ENCODE assay signal across 11 cellular contexts in the genomic region with DNA sequence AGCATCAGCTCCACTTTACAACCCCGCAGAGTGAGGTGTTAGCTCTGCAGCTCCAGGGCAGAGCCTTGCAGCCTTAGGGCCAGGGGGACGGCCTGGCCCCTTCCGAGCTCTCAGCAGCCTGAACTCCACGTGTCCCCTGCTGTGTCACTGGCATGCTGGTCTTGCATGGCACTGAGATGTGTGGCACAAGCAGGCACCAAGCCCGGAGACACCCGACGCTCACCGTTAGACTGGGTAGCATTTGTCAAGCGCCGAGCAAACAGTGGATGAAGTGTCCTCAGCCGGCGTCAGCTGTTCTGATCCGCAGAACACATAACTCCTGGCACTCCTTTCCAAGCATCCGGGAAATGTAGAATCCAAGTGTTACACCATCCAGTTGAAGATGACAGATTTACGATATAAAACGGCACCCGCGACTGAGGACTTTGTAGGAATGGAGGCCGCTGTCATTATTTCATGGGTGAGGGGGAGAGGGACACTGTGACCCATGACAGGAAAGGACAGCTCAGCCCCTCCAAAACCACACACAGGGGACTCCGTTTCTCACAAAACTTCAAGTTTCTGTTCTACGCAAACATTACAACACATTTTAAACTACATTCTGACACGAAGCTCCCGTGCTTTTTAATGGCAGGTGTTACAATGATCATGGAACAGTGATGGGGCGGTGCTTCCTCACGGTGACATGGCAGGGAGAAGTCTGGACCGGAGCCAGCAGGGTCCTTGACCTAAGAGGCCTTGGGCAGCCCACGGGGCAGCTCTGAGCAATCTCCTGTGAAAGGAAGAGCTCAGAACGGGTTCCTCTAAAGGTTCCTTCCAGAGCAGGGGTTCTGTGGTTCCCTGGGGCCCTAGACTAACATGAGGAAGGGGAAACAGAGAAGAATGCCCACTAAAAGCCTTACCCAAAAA.
DNase-seq lines count a peak whose midpoint lies in the region; ATAC-seq and TF ChIP-seq lines count a peak whose summit lies in the region.
"Had no signal": no experiment of that assay in that cellular context is flagged by ENCODE, and none has a peak within 500 bp of the region (broad histone marks: within the 10 kb centered on the region; RNA-seq: fewer than 3 reads in every experiment).

No MANE protein-coding gene starts in this region.

- POLR2A ChIA-PET in HEK293T (lab: Yijun Ruan, JAX), result no interaction called here
- POLR2A ChIA-PET in activated CD8-positive, alpha-beta T cell treated with anti-CD3 and anti-CD28 coated beads for 36 hours (lab: Charles Lee), result interaction anchor here (0.7 to 1.3 kb wide), 2 partner anchors 9 to 10 kb away, joined by 3 to 4 read pairs; no protein-coding TSS in a partner anchor

- H3K27me3 Mint-ChIP-seq in activated CD8-positive, alpha-beta T cell treated with anti-CD3 and anti-CD28 coated beads for 36 hours, result no peaks in the 10 kb centered on the region
- H3K27me3 Mint-ChIP-seq: activated CD4-positive, alpha-beta T cell treated with anti-CD3 and anti-CD28 coated beads, Interleukin-2, amount 10 ng/mL, durations not matched to agents 24 days and 14 days had no signal

- no peaks in the 10 kb centered on the region for H3K27me3 ChIP-seq in spleen (replicated peaks in 1 of 7)

- H3K4me1 Mint-ChIP-seq in activated CD8-positive, alpha-beta T cell treated with anti-CD3 and anti-CD28 coated beads for 36 hours (ENCODE audit: low read depth), result peaks cover 11% of the 10 kb centered on the region

- H3K4me3 ChIP-seq in spleen, result no peak overlapping the region

- H3K36me3 ChIP-seq in spleen, result peaks cover 0 to 16% (median 0%) of the 10 kb centered on the region in 6 donors

- ATAC-seq in activated CD8-positive, alpha-beta T cell treated with anti-CD3 and anti-CD28 coated beads for 36 hours, result no peak
- no peak for ATAC-seq in HG03280 (IDR thresholded peaks at IDR 0.05; ENCODE audit: unreplicated experiment)

- CTCF ChIA-PET in HEK293T (lab: Yijun Ruan, JAX), result no interaction called here
- CTCF ChIA-PET in activated CD8-positive, alpha-beta T cell treated with anti-CD3 and anti-CD28 coated beads for 36 hours (lab: Charles Lee), result no interaction called here

- peaks cover 3 to 85% (median 40%) of the 10 kb centered on the region in 6 donors for H3K4me1 ChIP-seq in spleen

- H3K27ac Mint-ChIP-seq in activated CD8-positive, alpha-beta T cell treated with anti-CD3 and anti-CD28 coated beads for 36 hours, result no peak overlapping the region
- H3K27ac Mint-ChIP-seq: activated CD4-positive, alpha-beta T cell treated with anti-CD3 and anti-CD28 coated beads, Interleukin-2, amount 10 ng/mL, durations not matched to agents 24 days and 14 days; mesothelial cell of epicardium had no signal

- WGBS in spleen, 5 donors, result 69 to 79% (median 75%) methylated on average over 25 to 28 of the region's 28 CpGs

- DNase-seq in HEK293T (ENCODE audit: extremely low spot score) (no peak), amniotic epithelial cell (ENCODE audit: low read depth) (peak; percentile 77), islet precursor cell (peak; percentile 35), spleen (peak; percentile 58), T-helper 1 cell (no peak)
- no peak for DNase-seq in NK-92 treated with Interleukin-12 subunit alpha and Interleukin-12 subunit beta, amount 100 ng/mL, for 24 hours (lab: John Stamatoyannopoulos, UW)
- DNase-seq in activated CD8-positive, alpha-beta T cell treated with anti-CD3 and anti-CD28 coated beads for 36 hours, result no peak
- DNase-seq: activated CD4-positive, alpha-beta T cell treated with anti-CD3 and anti-CD28 coated beads, Interleukin-2, amount 10 ng/mL, durations not matched to agents 24 days and 14 days; cortex of kidney had no signal

- no peaks in the 10 kb centered on the region for H3K9me3 Mint-ChIP-seq in activated CD8-positive, alpha-beta T cell treated with anti-CD3 and anti-CD28 coated beads for 36 hours
- H3K9me3 Mint-ChIP-seq: activated CD4-positive, alpha-beta T cell treated with anti-CD3 and anti-CD28 coated beads, Interleukin-2, amount 10 ng/mL, durations not matched to agents 24 days and 14 days had no signal

- peaks cover 7% of the 10 kb centered on the region for H3K36me3 Mint-ChIP-seq in activated CD8-positive, alpha-beta T cell treated with anti-CD3 and anti-CD28 coated beads for 36 hours (ENCODE audit: low read depth)

- no peak for TF ChIP-seq CTCF in spleen (IDR thresholded peaks at IDR 0.05 in 8 of 11, conservative IDR thresholded peaks at IDR 0.05 in 3 of 11)
- no peak for TF ChIP-seq CTCF in activated CD8-positive, alpha-beta T cell treated with anti-CD3 and anti-CD28 coated beads for 36 hours (IDR thresholded peaks at IDR 0.05)

- no peaks in the 10 kb centered on the region for H3K9me3 ChIP-seq in spleen

- intact Hi-C loops in spleen (cut with DNase I; ENCODE audit: low total_unique reads), result no loop called here
- intact Hi-C loops in activated CD8-positive, alpha-beta T cell treated with anti-CD3 and anti-CD28 coated beads for 36 hours (cut with micrococcal nuclease), result no loop called here

- H3K4me3 Mint-ChIP-seq in activated CD8-positive, alpha-beta T cell treated with anti-CD3 and anti-CD28 coated beads for 36 hours, result no peak overlapping the region
- H3K4me3 Mint-ChIP-seq: activated CD4-positive, alpha-beta T cell treated with anti-CD3 and anti-CD28 coated beads, Interleukin-2, amount 10 ng/mL, durations not matched to agents 24 days and 14 days; mesothelial cell of epicardium had no signal

- TF ChIP-seq POLR2A in spleen (IDR thresholded peaks at IDR 0.05), result no peak

- peak overlapping the region in 4 of 8 donors; percentile 8 to 50 (median 30) for H3K27ac ChIP-seq in spleen

TF ChIP-seq in HEK293T, 16 proteins besides CTCF, POLR2A, EP300 and RAD21:
- TF ChIP-seq FOXK2 (IDR thresholded peaks at IDR 0.05), result no peak
- TF ChIP-seq FOXM1 (IDR thresholded peaks at IDR 0.05; ENCODE audit: borderline replicate concordance), result no peak
- TF ChIP-seq BHLHE40 (IDR thresholded peaks at IDR 0.05; ENCODE audit: borderline replicate concordance), result no peak
- no peak for TF ChIP-seq TARDBP (IDR thresholded peaks at IDR 0.05)
- TF ChIP-seq ELF4 (IDR thresholded peaks at IDR 0.05), result no peak
- TF ChIP-seq SP1 (IDR thresholded peaks at IDR 0.05), result no peak
- TF ChIP-seq, protein P1, sequence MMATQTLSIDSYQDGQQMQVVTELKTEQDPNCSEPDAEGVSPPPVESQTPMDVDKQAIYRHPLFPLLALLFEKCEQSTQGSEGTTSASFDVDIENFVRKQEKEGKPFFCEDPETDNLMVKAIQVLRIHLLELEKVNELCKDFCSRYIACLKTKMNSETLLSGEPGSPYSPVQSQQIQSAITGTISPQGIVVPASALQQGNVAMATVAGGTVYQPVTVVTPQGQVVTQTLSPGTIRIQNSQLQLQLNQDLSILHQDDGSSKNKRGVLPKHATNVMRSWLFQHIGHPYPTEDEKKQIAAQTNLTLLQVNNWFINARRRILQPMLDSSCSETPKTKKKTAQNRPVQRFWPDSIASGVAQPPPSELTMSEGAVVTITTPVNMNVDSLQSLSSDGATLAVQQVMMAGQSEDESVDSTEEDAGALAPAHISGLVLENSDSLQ (IDR thresholded peaks at IDR 0.05), result peak; percentile 72
- no peak for TF ChIP-seq ZNF384 (IDR thresholded peaks at IDR 0.05)
- TF ChIP-seq CTBP1 (IDR thresholded peaks at IDR 0.05; ENCODE audit: borderline replicate concordance), result no peak

Comparison
In these comparisons a context has a peak if more than half of its experiments do, and no peak if none do; other contexts are left out.
1. DNase-seq: peak in amniotic epithelial cell (single experiment), islet precursor cell (single experiment) and spleen (single experiment); none in HEK293T (single experiment), NK-92 treated with Interleukin-12 subunit alpha and Interleukin-12 subunit beta, amount 100 ng/mL, for 24 hours (single experiment), T-helper 1 cell (0 of 5) and activated CD8-positive, alpha-beta T cell treated with anti-CD3 and anti-CD28 coated beads for 36 hours (single experiment).